Comparison of ENCODE assay signal across 1 cellular context in genomic region chr6:47138046-47138445, GRCh38.
TF ChIP-seq lines count a peak whose summit lies in the region.

No MANE protein-coding gene starts in this region.

TF ChIP-seq in endothelial cell of umbilical vein, 7 proteins besides CTCF, POLR2A, EP300 and RAD21:
- no peak for TF ChIP-seq MAX (IDR thresholded peaks at IDR 0.05; ENCODE audit: insufficient read depth, insufficient read length)
